ENCODE assay signal across 10 cellular contexts in genomic region chr5:113204525-113205161, GRCh38.
DNase-seq lines count a peak whose midpoint lies in the region; ATAC-seq and TF ChIP-seq lines count a peak whose summit lies in the region.
"Had no signal": no experiment of that assay in that cellular context is flagged by ENCODE, and none has a peak within 500 bp of the region (broad histone marks: within the 10 kb centered on the region; RNA-seq: fewer than 3 reads in every experiment).

No MANE protein-coding gene starts in this region.

- no peaks in the 10 kb centered on the region for H3K27me3 Mint-ChIP-seq in T-helper 17 cell

- H3K27me3 ChIP-seq in brain microvascular endothelial cell (replicated peaks): no peaks in the 10 kb centered on the region
- H3K27me3 ChIP-seq in sigmoid colon: no peaks in the 10 kb centered on the region
- H3K27me3 ChIP-seq: dorsolateral prefrontal cortex had no signal

- in situ Hi-C loops in brain microvascular endothelial cell (cut with HindIII; ENCODE audit: low pct_ligation_motif_present, low sequenced_read_pairs): no loop called here

- no peak for TF ChIP-seq EP300 in sigmoid colon (IDR thresholded peaks at IDR 0.05)

- H3K4me3 Mint-ChIP-seq in T-helper 17 cell: no peak overlapping the region

- TF ChIP-seq POLR2A in sigmoid colon (IDR thresholded peaks at IDR 0.05): no peak

- no peak overlapping the region for H3K27ac ChIP-seq in brain microvascular endothelial cell
- H3K27ac ChIP-seq in sigmoid colon: no peak overlapping the region

- H3K4me3 ChIP-seq in brain microvascular endothelial cell (ENCODE audit: low read depth, low read length) (no peak overlapping the region), sigmoid colon (no peak overlapping the region)

- intact Hi-C loops in left ventricle myocardium superior (cut with micrococcal nuclease): loop anchor here (10.0 kb wide), 2 partner anchors 90 to 120 kb away; no protein-coding TSS in a partner anchor
- intact Hi-C loops in sigmoid colon (cut with DNase I): no loop called here
- intact Hi-C loops in posterior vena cava (cut with DNase I): no loop called here

- no peaks in the 10 kb centered on the region for H3K4me1 ChIP-seq in sigmoid colon

- peak; percentile 72 for DNase-seq in HPDE6-E6E7 (ENCODE audit: extremely low spot score)
- DNase-seq in brain microvascular endothelial cell: peak; percentile 20
- peak; percentile 63 for DNase-seq in left ventricle myocardium superior
- peak; percentile 76 for DNase-seq in sigmoid colon
- DNase-seq in T-helper 17 cell: no peak
- no peak for DNase-seq in posterior vena cava (ENCODE audit: low spot score)
- no peak for DNase-seq in NOMO-1 (lab: John Stamatoyannopoulos, UW; ENCODE audit: unreplicated experiment in 2 of 2)
- DNase-seq: DND-41 had no signal

- TF ChIP-seq CTCF in brain microvascular endothelial cell (IDR thresholded peaks at IDR 0.05; ENCODE audit: low read depth, low read length, missing control alignments) (no peak), sigmoid colon (IDR thresholded peaks at IDR 0.05) (no peak)

- H3K9me3 ChIP-seq in sigmoid colon: no peaks in the 10 kb centered on the region
- no peaks in the 10 kb centered on the region for H3K9me3 ChIP-seq in T-helper 17 cell (ENCODE audit: control insufficient read depth, low read length, poor library complexity, severe bottlenecking)

- peaks cover 2% of the 10 kb centered on the region for H3K36me3 Mint-ChIP-seq in T-helper 17 cell (ENCODE audit: low read depth)

- peaks cover 10% of the 10 kb centered on the region for H3K4me1 Mint-ChIP-seq in T-helper 17 cell

- no peak overlapping the region for H3K27ac Mint-ChIP-seq in T-helper 17 cell

- H3K36me3 ChIP-seq in brain microvascular endothelial cell (replicated peaks) (no peaks in the 10 kb centered on the region), sigmoid colon (no peaks in the 10 kb centered on the region)

- WGBS in sigmoid colon, 2 donors: 83 to 87% methylated on average over 7 of the region's 7 CpGs

- ATAC-seq in left ventricle myocardium superior (peak; percentile 70), T-helper 17 cell (no peak)
- ATAC-seq in activated CD4-positive, CD25-positive, alpha-beta regulatory T cell treated with anti-CD3 and anti-CD28 coated beads, Interleukin-2, amount 50 U/mL, for 24 hours: no peak

Comparison
In these comparisons a context has a peak if more than half of its experiments do, and no peak if none do; other contexts are left out.
1. DNase-seq: peak in HPDE6-E6E7 (single experiment), brain microvascular endothelial cell (single experiment), left ventricle myocardium superior (single experiment) and sigmoid colon (single experiment); none in T-helper 17 cell (0 of 3), posterior vena cava (single experiment) and NOMO-1 (0 of 2).